26 cellular contexts compared by ENCODE assay signal in genomic region chr10:78859266-78859665, GRCh38.
"Had no signal": no experiment of that assay in that cellular context is flagged by ENCODE, and none has a peak within 500 bp of the region (broad histone marks: within the 10 kb centered on the region; RNA-seq: fewer than 3 reads in every experiment).

No MANE protein-coding gene starts in this region.

- H3K36me3 Mint-ChIP-seq: naive thymus-derived CD4-positive, alpha-beta T cell; neural progenitor cell; stimulated activated memory B cell treated with anti-CD40 and anti-IgM and Interleukin-4, amounts not matched to agents 10 μg/mL and 1 μg/mL and 100 μg/mL, for 72 hours had no signal

- H3K27ac ChIP-seq: gastrocnemius medialis, hepatocyte, left lung, neural progenitor cell, ovary, psoas muscle, skin epidermis, spleen, thoracic aorta, transverse colon, upper lobe of right lung, vagina had no signal

- ATAC-seq: gastrocnemius medialis; left cardiac atrium; left lung; naive thymus-derived CD4-positive, alpha-beta T cell; psoas muscle; right cardiac atrium; stimulated activated memory B cell treated with anti-CD40 and anti-IgM and Interleukin-4, amounts not matched to agents 10 μg/mL and 1 μg/mL and 100 μg/mL, for 72 hours; stimulated activated naive CD8-positive, alpha-beta T cell treated with anti-CD3 and anti-CD28 coated beads, Interleukin-15, Interleukin-2, amounts not matched to agents 100 U/mL and 50 U/mL, for 24 hours; upper lobe of right lung had no signal

- DNase-seq: cortex of kidney; effector CD4-positive, alpha-beta T cell; foreskin fibroblast; gastrocnemius medialis; left cardiac atrium; left lung; mammary epithelial cell; mesendoderm; midbrain; naive thymus-derived CD4-positive, alpha-beta T cell; ovary; psoas muscle; right cardiac atrium; spleen; stimulated activated CD4-positive, alpha-beta T cell treated with anti-CD3 and anti-CD28 coated beads, Interleukin-4, amount 100 ng/mL, for 4 hours; stimulated activated naive CD8-positive, alpha-beta T cell treated with anti-CD3 and anti-CD28 coated beads, Interleukin-15, Interleukin-2, amounts not matched to agents 100 U/mL and 50 U/mL, for 24 hours; substantia nigra; transverse colon; upper lobe of right lung had no signal

- H3K27ac Mint-ChIP-seq: naive thymus-derived CD4-positive, alpha-beta T cell; nephron; stimulated activated memory B cell treated with anti-CD40 and anti-IgM and Interleukin-4, amounts not matched to agents 10 μg/mL and 1 μg/mL and 100 μg/mL, for 72 hours had no signal

- H3K4me1 Mint-ChIP-seq: naive thymus-derived CD4-positive, alpha-beta T cell; stimulated activated memory B cell treated with anti-CD40 and anti-IgM and Interleukin-4, amounts not matched to agents 10 μg/mL and 1 μg/mL and 100 μg/mL, for 72 hours had no signal

- H3K4me1 ChIP-seq: left lung, transverse colon, upper lobe of right lung had no signal

- H3K27me3 ChIP-seq: gastrocnemius medialis, hepatocyte, left lung, neural progenitor cell, ovary, spleen, transverse colon, upper lobe of right lung, vagina had no signal

- H3K36me3 ChIP-seq: gastrocnemius medialis, left lung, neural progenitor cell, ovary, spleen, thoracic aorta, transverse colon, upper lobe of right lung, vagina had no signal

- H3K9me3 ChIP-seq: gastrocnemius medialis, left lung, ovary, psoas muscle, spleen, thoracic aorta, transverse colon, upper lobe of right lung, vagina had no signal

- H3K9me3 Mint-ChIP-seq: naive thymus-derived CD4-positive, alpha-beta T cell; nephron; neural progenitor cell; stimulated activated memory B cell treated with anti-CD40 and anti-IgM and Interleukin-4, amounts not matched to agents 10 μg/mL and 1 μg/mL and 100 μg/mL, for 72 hours had no signal

- H3K4me3 Mint-ChIP-seq: naive thymus-derived CD4-positive, alpha-beta T cell; nephron; neural progenitor cell; stimulated activated memory B cell treated with anti-CD40 and anti-IgM and Interleukin-4, amounts not matched to agents 10 μg/mL and 1 μg/mL and 100 μg/mL, for 72 hours had no signal

- H3K4me3 ChIP-seq: gastrocnemius medialis, hepatocyte, left lung, neural progenitor cell, ovary, psoas muscle, skin epidermis, spleen, thoracic aorta, transverse colon, upper lobe of right lung, vagina had no signal
